8 cellular contexts compared by ENCODE assay signal in genomic region chr4:53706422-53707032, GRCh38.
DNase-seq lines count a peak whose midpoint lies in the region; ATAC-seq and TF ChIP-seq lines count a peak whose summit lies in the region.

No MANE protein-coding gene starts in this region.

- TF ChIP-seq EP300 in esophagus muscularis mucosa (IDR thresholded peaks at IDR 0.05): no peak

- no peaks in the 10 kb centered on the region for H3K9me2 ChIP-seq in OCI-LY1 (ENCODE audit: low read depth, low read length)

- ATAC-seq in HG02885 (IDR thresholded peaks at IDR 0.05; ENCODE audit: poor library complexity, unreplicated experiment) (peak; percentile 28), HG03097 (IDR thresholded peaks at IDR 0.05; ENCODE audit: low FRiP score, unreplicated experiment) (no peak)

- no peaks in the 10 kb centered on the region for H3F3A ChIP-seq in OCI-LY1 (ENCODE audit: insufficient read depth, low read length)

- H3K27me3 ChIP-seq in OCI-LY1 (ENCODE audit: insufficient read depth, low read length) (no peaks in the 10 kb centered on the region), esophagus muscularis mucosa (no peaks in the 10 kb centered on the region), osteoblast (ENCODE audit: insufficient read depth, low read length) (no peaks in the 10 kb centered on the region)

- no peak overlapping the region for H3K4me2 ChIP-seq in OCI-LY1 (ENCODE audit: low read length)
- H3K4me2 ChIP-seq in osteoblast (ENCODE audit: insufficient read depth, low read length): no peak overlapping the region

- 72% methylated on average over 3 of the region's 8 CpGs for WGBS in esophagus muscularis mucosa

- no peaks in the 10 kb centered on the region for H3K36me3 ChIP-seq in OCI-LY1 (ENCODE audit: insufficient read depth, low read length)
- H3K36me3 ChIP-seq in esophagus muscularis mucosa: no peaks in the 10 kb centered on the region
- H3K36me3 ChIP-seq in osteoblast (ENCODE audit: insufficient read depth, low read length): no peaks in the 10 kb centered on the region

- TF ChIP-seq CTCF in OCI-LY1 (IDR thresholded peaks at IDR 0.05; ENCODE audit: low read length): peak; percentile 76
- peak in 2 of 3 experiments; percentile 23 to 51 for TF ChIP-seq CTCF in esophagus muscularis mucosa (IDR thresholded peaks at IDR 0.05)
- peak; percentile 88 for TF ChIP-seq CTCF in osteoblast (IDR thresholded peaks at IDR 0.05; ENCODE audit: extremely low read depth, low read depth, low read length)

- no peak overlapping the region for H3K4me3 ChIP-seq in OCI-LY1 (ENCODE audit: low read depth, low read length, poor library complexity, severe bottlenecking)
- H3K4me3 ChIP-seq in esophagus muscularis mucosa: no peak overlapping the region
- no peak overlapping the region for H3K4me3 ChIP-seq in osteoblast (ENCODE audit: insufficient read depth, low read length)

- no peaks in the 10 kb centered on the region for H4K20me1 ChIP-seq in OCI-LY1 (ENCODE audit: insufficient read depth, low read length)
- H4K20me1 ChIP-seq in osteoblast (ENCODE audit: insufficient read depth, low read length): no peaks in the 10 kb centered on the region

- TF ChIP-seq POLR2A in esophagus muscularis mucosa (IDR thresholded peaks at IDR 0.05; ENCODE audit: low read depth): no peak

- H3K9ac ChIP-seq in OCI-LY1 (ENCODE audit: low read length): no peak overlapping the region

- no peak overlapping the region for H3K27ac ChIP-seq in OCI-LY1 (ENCODE audit: low read depth, low read length, poor library complexity, severe bottlenecking)
- H3K27ac ChIP-seq in esophagus muscularis mucosa (replicated peaks in 1 of 4): no peak overlapping the region
- H3K27ac ChIP-seq in osteoblast (ENCODE audit: low read depth, low read length): no peak overlapping the region

- H3K9me3 ChIP-seq in OCI-LY1 (ENCODE audit: low read length) (no peaks in the 10 kb centered on the region), esophagus muscularis mucosa (no peaks in the 10 kb centered on the region), osteoblast (ENCODE audit: low read depth, low read length) (no peaks in the 10 kb centered on the region)

- no peaks in the 10 kb centered on the region for H3K79me2 ChIP-seq in OCI-LY1 (ENCODE audit: insufficient read depth, low read length)
- H3K79me2 ChIP-seq in osteoblast (ENCODE audit: insufficient read depth, low read length): no peaks in the 10 kb centered on the region

- peak; percentile 38 for DNase-seq in NCI-H2029 (lab: John Stamatoyannopoulos, UW)
- no peak for DNase-seq in NCI-H2029 treated with DMSO at 0.1 percent for 48 hours (lab: John Stamatoyannopoulos, UW)
- DNase-seq in esophagus muscularis mucosa (ENCODE audit: extremely low spot score): no peak
- DNase-seq in osteoblast (ENCODE audit: insufficient read length, low spot score, missing footprints): peak; percentile 10
- DNase-seq in T1000 (lab: John Stamatoyannopoulos, UW): no peak

- no peak overlapping the region for H2AFZ ChIP-seq in OCI-LY1 (ENCODE audit: low read length)
- H2AFZ ChIP-seq in osteoblast (ENCODE audit: low read length): peak overlapping the region; percentile 5

- H3K4me1 ChIP-seq in OCI-LY1 (ENCODE audit: insufficient read depth, low read length, severe bottlenecking) (peaks cover 32% of the 10 kb centered on the region), esophagus muscularis mucosa (peaks cover 14 to 21% (median 16%) of the 10 kb centered on the region in 4 donors), osteoblast (ENCODE audit: insufficient read depth, low read length) (peaks cover 36% of the 10 kb centered on the region)

- intact Hi-C loops in esophagus muscularis mucosa (cut with DNase I): loop anchor here (10.0 kb wide), 1 partner anchor 518 kb away; the partner anchor contains the start of gene PDGFRA

Comparison
In these comparisons a context has a peak if more than half of its experiments do, and no peak if none do; other contexts are left out.
1. DNase-seq: peak in NCI-H2029 (single experiment) and osteoblast (single experiment); none in NCI-H2029 treated with DMSO at 0.1 percent for 48 hours (single experiment), esophagus muscularis mucosa (single experiment) and T1000 (single experiment).
2. CTCF ChIP-seq: peak in every context shown above with its lines; median percentile 88 in osteoblast; 76 in OCI-LY1; 37 in esophagus muscularis mucosa.